1 cellular context compared by ENCODE assay signal in genomic region chr7:2019693-2020511, GRCh38.
TF ChIP-seq lines count a peak whose summit lies in the region.

No MANE protein-coding gene starts in this region.

TF ChIP-seq in K562, 482 proteins besides CTCF, POLR2A, EP300 and RAD21 (continued from another document and continues in another):
- peak; percentile 80; the same call in 1 of the 2 replicates for TF ChIP-seq ZBTB26 (CRISPR knock-in tag; IDR thresholded peaks at IDR 0.05)
- TF ChIP-seq TCF7 (IDR thresholded peaks at IDR 0.05; ENCODE audit: borderline replicate concordance) = 0 out of 2 replicates have a peak, but pooled peaks have one; percentile 3
- TF ChIP-seq ZBTB33 (CRISPR knock-in tag; IDR thresholded peaks at IDR 0.05) = no peak
- no peak for TF ChIP-seq ZNF140 (CRISPR knock-in tag; IDR thresholded peaks at IDR 0.05)
- TF ChIP-seq ETV1 (tag; conservative IDR thresholded peaks at IDR 0.05; ENCODE audit: low read depth) = peak; percentile 10; the same call in 1 of the 2 replicates
- no peak for TF ChIP-seq ZNF408 (CRISPR knock-in tag; IDR thresholded peaks at IDR 0.05; ENCODE audit: low read depth)
- no peak for TF ChIP-seq CBX8 (IDR thresholded peaks at IDR 0.05; ENCODE audit: borderline replicate concordance, extremely low read depth, low read depth, low read length, poor library complexity, severe bottlenecking)
- 0 out of 2 replicates have a peak, but pooled peaks have one; percentile 74 for TF ChIP-seq CBX5 (IDR thresholded peaks at IDR 0.05; ENCODE audit: borderline replicate concordance, low read depth)
- TF ChIP-seq PML (IDR thresholded peaks at IDR 0.05; ENCODE audit: low read length) = peak; percentile 52; the same call in 1 of the 2 replicates
- no peak for TF ChIP-seq ZNF507 (tag; conservative IDR thresholded peaks at IDR 0.05)
- no peak; the same call in 1 of the 2 replicates for TF ChIP-seq ZNF239 (CRISPR knock-in tag; IDR thresholded peaks at IDR 0.05)
- no peak for TF ChIP-seq ZFPM2 (CRISPR knock-in tag; IDR thresholded peaks at IDR 0.05)
- TF ChIP-seq BACH1 (tag; IDR thresholded peaks at IDR 0.05) = no peak
- TF ChIP-seq ARID3B (CRISPR knock-in tag; IDR thresholded peaks at IDR 0.05; ENCODE audit: borderline replicate concordance) = peak; percentile 69; the same call in 1 of the 2 replicates
- TF ChIP-seq CLOCK (CRISPR knock-in tag; IDR thresholded peaks at IDR 0.05; ENCODE audit: borderline replicate concordance) = no peak
- peak; percentile 81; the same call in 1 of the 2 replicates for TF ChIP-seq CBX1 (IDR thresholded peaks at IDR 0.05; ENCODE audit: low read depth)
- TF ChIP-seq MAZ (CRISPR knock-in tag; conservative IDR thresholded peaks at IDR 0.05 in 1 of 2, IDR thresholded peaks at IDR 0.05 in 1 of 2) = peak; percentile 23 to 85; a peak in 2 of 4 replicates
- TF ChIP-seq FOXM1 (IDR thresholded peaks at IDR 0.05; ENCODE audit: low read depth) = no peak
- TF ChIP-seq FOXM1 (CRISPR knock-in tag; IDR thresholded peaks at IDR 0.05; ENCODE audit: low read depth) = no peak
- TF ChIP-seq ZNF212 (CRISPR knock-in tag; IDR thresholded peaks at IDR 0.05) = no peak
- peak; percentile 91; the same call in 1 of the 2 replicates for TF ChIP-seq ZBTB9 (CRISPR knock-in tag; IDR thresholded peaks at IDR 0.05)
- TF ChIP-seq ZNF431 (CRISPR knock-in tag; IDR thresholded peaks at IDR 0.05) = no peak
- no peak for TF ChIP-seq ZNF512 (tag; IDR thresholded peaks at IDR 0.05)
- TF ChIP-seq NFATC3 (IDR thresholded peaks at IDR 0.05) = no peak
- TF ChIP-seq SRF (CRISPR knock-in tag; IDR thresholded peaks at IDR 0.05) = no peak
- peak; percentile 81 for TF ChIP-seq KDM5B (IDR thresholded peaks at IDR 0.05; ENCODE audit: insufficient replicate concordance, low read depth, low read length)
- no peak for TF ChIP-seq SREBF1 (IDR thresholded peaks at IDR 0.05; ENCODE audit: borderline replicate concordance, low read depth, low read length)
- no peak for TF ChIP-seq ZNF707 (CRISPR knock-in tag; conservative IDR thresholded peaks at IDR 0.05)
- TF ChIP-seq ZNF696 (CRISPR knock-in tag; conservative IDR thresholded peaks at IDR 0.05) = no peak
- TF ChIP-seq NR3C1 (CRISPR knock-in tag; IDR thresholded peaks at IDR 0.05) = no peak
- TF ChIP-seq HDAC6 (IDR thresholded peaks at IDR 0.05; ENCODE audit: low read depth, low read length) = no peak
- no peak for TF ChIP-seq ZFP91 (CRISPR knock-in tag; IDR thresholded peaks at IDR 0.05)
- no peak for TF ChIP-seq HMG20B (CRISPR knock-in tag; IDR thresholded peaks at IDR 0.05)
- no peak for TF ChIP-seq STAT5B (CRISPR knock-in tag; IDR thresholded peaks at IDR 0.05)
- TF ChIP-seq PPARD (CRISPR knock-in tag; IDR thresholded peaks at IDR 0.05) = no peak
- TF ChIP-seq NR0B1 (IDR thresholded peaks at IDR 0.05; ENCODE audit: partially characterized antibody) = no peak
- 0 out of 2 replicates have a peak, but pooled peaks have one; percentile 3 for TF ChIP-seq MAFK (IDR thresholded peaks at IDR 0.05; ENCODE audit: low read length)
- TF ChIP-seq CHCHD3 (CRISPR knock-in tag; IDR thresholded peaks at IDR 0.05) = no peak; the same call in 1 of the 2 replicates
- no peak for TF ChIP-seq HMBOX1 (IDR thresholded peaks at IDR 0.05)
- peak; percentile 68 for TF ChIP-seq CXXC5 (CRISPR knock-in tag; IDR thresholded peaks at IDR 0.05)
- TF ChIP-seq YY1 (IDR thresholded peaks at IDR 0.05; ENCODE audit: borderline replicate concordance in 1 of 3, control insufficient read depth in 1 of 3, extremely low read depth in 1 of 3, insufficient read depth in 3 of 3, insufficient read length in 1 of 3, insufficient replicate concordance in 2 of 3, low read depth in 1 of 3, low read length in 2 of 3) = no peak
- peak; percentile 44; the same call in 1 of the 2 replicates for TF ChIP-seq MYNN (IDR thresholded peaks at IDR 0.05)
- no peak for TF ChIP-seq MYNN (CRISPR knock-in tag; IDR thresholded peaks at IDR 0.05)
- no peak for TF ChIP-seq RBM39 (optimal IDR thresholded peaks at IDR 0.05; ENCODE audit: low read depth, low read length)
- peak in 1 of 2 experiments; percentile 38; a peak in 1 of 4 replicates for TF ChIP-seq RCOR1 (IDR thresholded peaks at IDR 0.05; ENCODE audit: borderline replicate concordance in 1 of 2, low read depth in 2 of 2, low read length in 2 of 2)
- TF ChIP-seq TEAD2 (tag; IDR thresholded peaks at IDR 0.05) = no peak
- no peak for TF ChIP-seq DEAF1 (CRISPR knock-in tag; IDR thresholded peaks at IDR 0.05)
- TF ChIP-seq PRMT5 (CRISPR knock-in tag; IDR thresholded peaks at IDR 0.05) = no peak
- no peak for TF ChIP-seq SP1 (CRISPR knock-in tag; IDR thresholded peaks at IDR 0.05)
- peak; percentile 84 for TF ChIP-seq MYC (IDR thresholded peaks at IDR 0.05; ENCODE audit: low read depth, low read length)
- TF ChIP-seq MYC (CRISPR knock-in tag; IDR thresholded peaks at IDR 0.05; ENCODE audit: borderline replicate concordance, low read depth) = peak; percentile 37
- no peak; the same call in 1 of the 2 replicates for TF ChIP-seq KLF1 (tag; IDR thresholded peaks at IDR 0.05)
- no peak for TF ChIP-seq CHD4 (IDR thresholded peaks at IDR 0.05; ENCODE audit: insufficient read depth, insufficient replicate concordance, low read depth, low read length, poor library complexity, severe bottlenecking)
